1 cellular context compared by ENCODE assay signal in the genomic region with DNA sequence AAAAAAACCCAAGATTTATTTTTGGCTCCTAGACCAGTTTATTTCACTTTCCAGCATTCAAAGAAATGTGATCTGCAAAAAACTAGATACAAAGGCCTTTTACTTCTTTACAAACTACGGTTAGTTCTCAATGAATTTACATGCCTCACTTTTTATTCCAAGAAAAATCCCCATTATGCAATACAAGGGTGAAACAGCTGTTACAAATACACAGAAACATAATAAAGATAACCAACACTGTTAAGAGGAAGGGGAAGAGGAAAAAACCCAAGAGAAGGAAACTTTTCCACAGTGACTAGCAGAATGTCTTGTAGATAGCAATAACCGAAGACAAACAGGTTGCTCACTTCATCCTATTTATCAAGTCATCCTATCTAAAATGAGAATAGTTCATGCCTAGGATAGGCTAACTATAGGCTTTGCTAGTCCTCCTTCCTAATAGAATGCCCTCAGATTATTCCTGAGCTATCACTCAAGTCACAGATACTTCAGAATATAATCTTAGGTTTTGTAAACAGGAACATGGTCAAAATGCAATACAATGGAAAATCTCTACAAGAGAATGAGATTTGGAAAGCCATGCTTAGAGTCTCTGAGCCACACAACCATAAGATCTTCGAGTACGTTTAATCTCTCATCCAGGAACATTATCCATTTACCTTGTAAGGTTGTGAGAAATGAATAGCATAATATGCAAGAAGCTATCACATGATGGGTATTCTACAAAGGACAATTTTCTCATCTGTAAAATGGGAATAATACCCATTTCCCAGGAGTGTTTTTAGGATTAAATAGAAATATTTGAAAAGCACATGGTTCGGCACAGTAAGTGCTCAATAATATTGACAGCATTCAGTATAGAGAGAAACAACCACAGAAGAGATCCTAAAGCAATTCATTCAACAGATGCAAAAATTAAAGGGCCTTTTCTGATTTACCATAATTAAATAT.
TF ChIP-seq lines count a peak whose summit lies in the region.

No MANE protein-coding gene starts in this region.

TF ChIP-seq in K562, 482 proteins besides CTCF, POLR2A, EP300 and RAD21 (continues in another document):
- TF ChIP-seq ATF7 (IDR thresholded peaks at IDR 0.05) (peak; percentile 49; the same call in 1 of the 2 replicates), HMBOX1 (IDR thresholded peaks at IDR 0.05) (peak; percentile 92), CBX1 (IDR thresholded peaks at IDR 0.05; ENCODE audit: low read depth) (no peak), CREB3 (tag; conservative IDR thresholded peaks at IDR 0.05; ENCODE audit: low read depth) (no peak), TCF3 (CRISPR knock-in tag; IDR thresholded peaks at IDR 0.05) (peak; percentile 40; the same call in 1 of the 2 replicates), CTBP1 (IDR thresholded peaks at IDR 0.05; ENCODE audit: borderline replicate concordance) (no peak), NBN (IDR thresholded peaks at IDR 0.05; ENCODE audit: low read depth) (peak; percentile 56; the same call in 1 of the 2 replicates), SMARCA4 (IDR thresholded peaks at IDR 0.05) (peak; percentile 60; the same call in 1 of the 2 replicates), ZNF699 (CRISPR knock-in tag; IDR thresholded peaks at IDR 0.05; ENCODE audit: insufficient replicate concordance) (no peak), POLR2AphosphoS2 (IDR thresholded peaks at IDR 0.05; ENCODE audit: low read length) (peak; percentile 81; the same call in 1 of the 2 replicates), FOXK2 (conservative IDR thresholded peaks at IDR 0.05 in 1 of 2, IDR thresholded peaks at IDR 0.05 in 1 of 2; ENCODE audit: low read depth in 2 of 2) (0 out of 4 replicates have a peak, but pooled peaks of 1 of the 2 experiments have one; percentile 38), MNT (conservative IDR thresholded peaks at IDR 0.05) (0 out of 4 replicates have a peak, but pooled peaks of 1 of the 2 experiments have one; percentile 7), ADNP (tag; IDR thresholded peaks at IDR 0.05) (0 out of 2 replicates have a peak, but pooled peaks have one; percentile 25), SUPT5H (IDR thresholded peaks at IDR 0.05) (0 out of 2 replicates have a peak, but pooled peaks have one; percentile 13), NCOR1 (IDR thresholded peaks at IDR 0.05) (peak; percentile 24; the same call in 1 of the 2 replicates), EP400 (IDR thresholded peaks at IDR 0.05) (peak; percentile 19; the same call in 1 of the 2 replicates), CXXC5 (CRISPR knock-in tag; IDR thresholded peaks at IDR 0.05) (0 out of 2 replicates have a peak, but pooled peaks have one; percentile 20), CBFA2T3 (IDR thresholded peaks at IDR 0.05) (peak; percentile 22; the same call in 1 of the 2 replicates), NFE2 (IDR thresholded peaks at IDR 0.05; ENCODE audit: low read depth) (peak; percentile 52; the same call in 1 of the 2 replicates), KDM1A (IDR thresholded peaks at IDR 0.05) (peak in 1 of 2 experiments; percentile 32; a peak in 1 of 4 replicates), ZSCAN32 (CRISPR knock-in tag; IDR thresholded peaks at IDR 0.05) (no peak), ZEB2 (IDR thresholded peaks at IDR 0.05) (0 out of 2 replicates have a peak, but pooled peaks have one; percentile 49), SMARCE1 (IDR thresholded peaks at IDR 0.05) (peak; percentile 31; the same call in 1 of the 2 replicates), TRIM28 (IDR thresholded peaks at IDR 0.05) (no peak), ZNF140 (CRISPR knock-in tag; IDR thresholded peaks at IDR 0.05) (no peak)
- TF ChIP-seq, protein P1, sequence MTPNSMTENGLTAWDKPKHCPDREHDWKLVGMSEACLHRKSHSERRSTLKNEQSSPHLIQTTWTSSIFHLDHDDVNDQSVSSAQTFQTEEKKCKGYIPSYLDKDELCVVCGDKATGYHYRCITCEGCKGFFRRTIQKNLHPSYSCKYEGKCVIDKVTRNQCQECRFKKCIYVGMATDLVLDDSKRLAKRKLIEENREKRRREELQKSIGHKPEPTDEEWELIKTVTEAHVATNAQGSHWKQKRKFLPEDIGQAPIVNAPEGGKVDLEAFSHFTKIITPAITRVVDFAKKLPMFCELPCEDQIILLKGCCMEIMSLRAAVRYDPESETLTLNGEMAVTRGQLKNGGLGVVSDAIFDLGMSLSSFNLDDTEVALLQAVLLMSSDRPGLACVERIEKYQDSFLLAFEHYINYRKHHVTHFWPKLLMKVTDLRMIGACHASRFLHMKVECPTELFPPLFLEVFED (CRISPR knock-in tag; conservative IDR thresholded peaks at IDR 0.05), result peak; percentile 33; the same call in 1 of the 2 replicates
- TF ChIP-seq, protein P2, sequence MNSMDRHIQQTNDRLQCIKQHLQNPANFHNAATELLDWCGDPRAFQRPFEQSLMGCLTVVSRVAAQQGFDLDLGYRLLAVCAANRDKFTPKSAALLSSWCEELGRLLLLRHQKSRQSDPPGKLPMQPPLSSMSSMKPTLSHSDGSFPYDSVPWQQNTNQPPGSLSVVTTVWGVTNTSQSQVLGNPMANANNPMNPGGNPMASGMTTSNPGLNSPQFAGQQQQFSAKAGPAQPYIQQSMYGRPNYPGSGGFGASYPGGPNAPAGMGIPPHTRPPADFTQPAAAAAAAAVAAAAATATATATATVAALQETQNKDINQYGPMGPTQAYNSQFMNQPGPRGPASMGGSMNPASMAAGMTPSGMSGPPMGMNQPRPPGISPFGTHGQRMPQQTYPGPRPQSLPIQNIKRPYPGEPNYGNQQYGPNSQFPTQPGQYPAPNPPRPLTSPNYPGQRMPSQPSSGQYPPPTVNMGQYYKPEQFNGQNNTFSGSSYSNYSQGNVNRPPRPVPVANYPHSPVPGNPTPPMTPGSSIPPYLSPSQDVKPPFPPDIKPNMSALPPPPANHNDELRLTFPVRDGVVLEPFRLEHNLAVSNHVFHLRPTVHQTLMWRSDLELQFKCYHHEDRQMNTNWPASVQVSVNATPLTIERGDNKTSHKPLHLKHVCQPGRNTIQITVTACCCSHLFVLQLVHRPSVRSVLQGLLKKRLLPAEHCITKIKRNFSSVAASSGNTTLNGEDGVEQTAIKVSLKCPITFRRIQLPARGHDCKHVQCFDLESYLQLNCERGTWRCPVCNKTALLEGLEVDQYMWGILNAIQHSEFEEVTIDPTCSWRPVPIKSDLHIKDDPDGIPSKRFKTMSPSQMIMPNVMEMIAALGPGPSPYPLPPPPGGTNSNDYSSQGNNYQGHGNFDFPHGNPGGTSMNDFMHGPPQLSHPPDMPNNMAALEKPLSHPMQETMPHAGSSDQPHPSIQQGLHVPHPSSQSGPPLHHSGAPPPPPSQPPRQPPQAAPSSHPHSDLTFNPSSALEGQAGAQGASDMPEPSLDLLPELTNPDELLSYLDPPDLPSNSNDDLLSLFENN (IDR thresholded peaks at IDR 0.05; ENCODE audit: low read depth in 2 of 2, low read length in 2 of 2), result no peak
- TF ChIP-seq, protein P3, sequence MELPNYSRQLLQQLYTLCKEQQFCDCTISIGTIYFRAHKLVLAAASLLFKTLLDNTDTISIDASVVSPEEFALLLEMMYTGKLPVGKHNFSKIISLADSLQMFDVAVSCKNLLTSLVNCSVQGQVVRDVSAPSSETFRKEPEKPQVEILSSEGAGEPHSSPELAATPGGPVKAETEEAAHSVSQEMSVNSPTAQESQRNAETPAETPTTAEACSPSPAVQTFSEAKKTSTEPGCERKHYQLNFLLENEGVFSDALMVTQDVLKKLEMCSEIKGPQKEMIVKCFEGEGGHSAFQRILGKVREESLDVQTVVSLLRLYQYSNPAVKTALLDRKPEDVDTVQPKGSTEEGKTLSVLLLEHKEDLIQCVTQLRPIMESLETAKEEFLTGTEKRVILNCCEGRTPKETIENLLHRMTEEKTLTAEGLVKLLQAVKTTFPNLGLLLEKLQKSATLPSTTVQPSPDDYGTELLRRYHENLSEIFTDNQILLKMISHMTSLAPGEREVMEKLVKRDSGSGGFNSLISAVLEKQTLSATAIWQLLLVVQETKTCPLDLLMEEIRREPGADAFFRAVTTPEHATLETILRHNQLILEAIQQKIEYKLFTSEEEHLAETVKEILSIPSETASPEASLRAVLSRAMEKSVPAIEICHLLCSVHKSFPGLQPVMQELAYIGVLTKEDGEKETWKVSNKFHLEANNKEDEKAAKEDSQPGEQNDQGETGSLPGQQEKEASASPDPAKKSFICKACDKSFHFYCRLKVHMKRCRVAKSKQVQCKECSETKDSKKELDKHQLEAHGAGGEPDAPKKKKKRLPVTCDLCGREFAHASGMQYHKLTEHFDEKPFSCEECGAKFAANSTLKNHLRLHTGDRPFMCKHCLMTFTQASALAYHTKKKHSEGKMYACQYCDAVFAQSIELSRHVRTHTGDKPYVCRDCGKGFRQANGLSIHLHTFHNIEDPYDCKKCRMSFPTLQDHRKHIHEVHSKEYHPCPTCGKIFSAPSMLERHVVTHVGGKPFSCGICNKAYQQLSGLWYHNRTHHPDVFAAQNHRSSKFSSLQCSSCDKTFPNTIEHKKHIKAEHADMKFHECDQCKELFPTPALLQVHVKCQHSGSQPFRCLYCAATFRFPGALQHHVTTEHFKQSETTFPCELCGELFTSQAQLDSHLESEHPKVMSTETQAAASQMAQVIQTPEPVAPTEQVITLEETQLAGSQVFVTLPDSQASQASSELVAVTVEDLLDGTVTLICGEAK (IDR thresholded peaks at IDR 0.05), result 0 out of 2 replicates have a peak, but pooled peaks have one; percentile 19
- TF ChIP-seq, protein P3 (CRISPR knock-in tag; IDR thresholded peaks at IDR 0.05), result no peak
